ENCODE assay signal across 23 cellular contexts in the genomic region with DNA sequence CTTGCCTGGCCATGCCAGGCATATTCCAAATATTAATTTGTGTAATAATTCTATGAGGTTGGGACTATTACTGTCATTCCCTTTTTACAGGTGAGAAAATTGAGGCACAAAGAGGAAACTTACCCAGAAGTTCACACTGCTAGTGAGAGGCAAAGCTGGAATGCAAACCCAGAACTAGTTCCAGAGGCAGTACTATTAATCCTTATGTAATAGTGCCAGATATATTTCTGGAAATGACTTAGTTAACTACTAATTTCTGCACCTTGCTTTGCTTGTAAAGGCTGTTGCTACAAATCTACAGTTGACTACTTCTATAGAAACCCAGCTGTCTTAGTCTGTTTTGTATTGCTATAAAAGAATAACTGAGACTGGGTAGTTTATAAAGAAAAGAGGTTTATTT.
"Had no signal": no experiment of that assay in that cellular context is flagged by ENCODE, and none has a peak within 500 bp of the region (broad histone marks: within the 10 kb centered on the region; RNA-seq: fewer than 3 reads in every experiment).

No MANE protein-coding gene starts in this region.

- H3K9ac ChIP-seq: KMS-11 had no signal

- DNase-seq: Kasumi-1, MM.1S, NCI-H1092 treated with DMSO at 0.1 percent for 48 hours, NCI-H1436, NCI-H187, NCI-H2029, NCI-H2081 treated with DMSO at 0.1 percent for 48 hours, NCI-H2171, NCI-H226, NCI-H446, NCI-H510A, NCI-H524 treated with DMSO at 0.1 percent for 48 hours, NCI-H69, NCI-H774, Right ventricle myocardium superior, RPMI8226, SIG-M5 had no signal

- H3K27ac ChIP-seq: KMS-11, SJSA1, SK-N-MC had no signal

- H3K27me3 ChIP-seq: SJSA1 had no signal

- H3K27me3 Mint-ChIP-seq: IgD-negative memory B cell had no signal

- FAIRE-seq: K562, RCC 7860 had no signal

- H3K36me3 ChIP-seq: SJSA1 had no signal

- H3K4me3 Mint-ChIP-seq: IgD-negative memory B cell had no signal

- H3K4me3 ChIP-seq: K562, SJSA1, SK-N-MC had no signal

- H3K4me2 ChIP-seq: KMS-11 had no signal

- H3K9me3 ChIP-seq: SJSA1 had no signal

- ATAC-seq: K562 had no signal

- H3K27ac Mint-ChIP-seq: IgD-negative memory B cell had no signal
